In genomic region chr3:45341876-45342275, GRCh38 we compare ENCODE assay signal across 3 cellular contexts.
"Had no signal": no experiment of that assay in that cellular context is flagged by ENCODE, and none has a peak within 500 bp of the region (broad histone marks: within the 10 kb centered on the region; RNA-seq: fewer than 3 reads in every experiment).

No MANE protein-coding gene starts in this region.

- H3K4me3 ChIP-seq: GM12878 had no signal

- DNase-seq: GDM1, GF-D8 had no signal
